ENCODE assay signal across 1 cellular context in genomic region chr19:44499962-44500949, GRCh38.
A peak's percentile ranks its signal among the peaks of the same experiment; 100 is the strongest.
TF ChIP-seq lines count a peak whose summit lies in the region.

Gene ZNF180, minus strand, starts transcription at chr19:44500522. Its CDS starts 3,188 bp downstream, at chr19:44497334.

TF ChIP-seq in HepG2, 621 proteins besides CTCF, POLR2A, EP300 and RAD21 (continued from another document and continues in another):
- TF ChIP-seq ZBTB40 (IDR thresholded peaks at IDR 0.05) (peak; percentile 37; the same call in 1 of the 2 replicates), ZBTB40 (CRISPR knock-in tag; IDR thresholded peaks at IDR 0.05) (peak; percentile 86), HNRNPUL1 (IDR thresholded peaks at IDR 0.05; ENCODE audit: low read depth, low read length) (no peak), ZC3H4 (CRISPR knock-in tag; IDR thresholded peaks at IDR 0.05; ENCODE audit: borderline replicate concordance) (peak; percentile 51; the same call in 1 of the 2 replicates), SP140L (CRISPR knock-in tag; IDR thresholded peaks at IDR 0.05; ENCODE audit: borderline replicate concordance) (no peak; the same call in 1 of the 2 replicates), ZFP1 (CRISPR knock-in tag; IDR thresholded peaks at IDR 0.05) (0 out of 2 replicates have a peak, but pooled peaks have one; percentile 30), RCOR2 (CRISPR knock-in tag; IDR thresholded peaks at IDR 0.05) (0 out of 2 replicates have a peak, but pooled peaks have one; percentile 34), ZNF18 (CRISPR knock-in tag; IDR thresholded peaks at IDR 0.05; ENCODE audit: insufficient replicate concordance) (no peak), SALL2 (CRISPR knock-in tag; IDR thresholded peaks at IDR 0.05) (peak; percentile 94), ETV6 (CRISPR knock-in tag; conservative IDR thresholded peaks at IDR 0.05) (no peak; the same call in 1 of the 2 replicates), HNRNPL (IDR thresholded peaks at IDR 0.05; ENCODE audit: low read depth, low read length) (peak; percentile 55; the same call in 1 of the 2 replicates), PHF5A (CRISPR knock-in tag; IDR thresholded peaks at IDR 0.05; ENCODE audit: low read depth, unreplicated experiment) (no peak), ZFP90 (CRISPR knock-in tag; IDR thresholded peaks at IDR 0.05; ENCODE audit: borderline replicate concordance) (peak; percentile 88; the same call in 1 of the 2 replicates), SRSF1 (optimal IDR thresholded peaks at IDR 0.05; ENCODE audit: low read depth, low read length) (no peak), WIZ (CRISPR knock-in tag; IDR thresholded peaks at IDR 0.05) (peak; percentile 82), ZNF24 (IDR thresholded peaks at IDR 0.05) (no peak), ZNF280B (CRISPR knock-in tag; IDR thresholded peaks at IDR 0.05; ENCODE audit: borderline replicate concordance) (peak; percentile 76; the same call in 1 of the 2 replicates), HDAC6 (IDR thresholded peaks at IDR 0.05; ENCODE audit: low read depth, low read length) (no peak), SMAD3 (CRISPR knock-in tag; IDR thresholded peaks at IDR 0.05) (peak; percentile 71), ZNF674 (CRISPR knock-in tag; IDR thresholded peaks at IDR 0.05; ENCODE audit: low read depth) (no peak), ZNF124 (CRISPR knock-in tag; IDR thresholded peaks at IDR 0.05) (peak; percentile 95), ZBTB8A (CRISPR knock-in tag; IDR thresholded peaks at IDR 0.05; ENCODE audit: borderline replicate concordance, low read depth) (no peak), KMT2A (CRISPR knock-in tag; IDR thresholded peaks at IDR 0.05) (peak; percentile 94), ZNF800 (CRISPR knock-in tag; IDR thresholded peaks at IDR 0.05) (peak; percentile 73; the same call in 1 of the 2 replicates), NCOR1 (IDR thresholded peaks at IDR 0.05; ENCODE audit: borderline replicate concordance, low read length) (no peak), TBL1XR1 (IDR thresholded peaks at IDR 0.05; ENCODE audit: borderline replicate concordance, low read length, partially characterized antibody) (no peak), TBX2 (CRISPR knock-in tag; IDR thresholded peaks at IDR 0.05; ENCODE audit: borderline replicate concordance) (peak; percentile 81), SP5 (CRISPR knock-in tag; IDR thresholded peaks at IDR 0.05; ENCODE audit: borderline replicate concordance, low read depth) (no peak; the same call in 1 of the 2 replicates), YEATS4 (CRISPR knock-in tag; IDR thresholded peaks at IDR 0.05; ENCODE audit: borderline replicate concordance) (peak; percentile 91), KDM3A (CRISPR knock-in tag; IDR thresholded peaks at IDR 0.05; ENCODE audit: low read depth) (peak; percentile 69; the same call in 1 of the 2 replicates), ZFP36L2 (CRISPR knock-in tag; IDR thresholded peaks at IDR 0.05) (no peak), ZMAT3 (CRISPR knock-in tag; conservative IDR thresholded peaks at IDR 0.05) (peak; percentile 93), ZNF737 (CRISPR knock-in tag; IDR thresholded peaks at IDR 0.05; ENCODE audit: borderline replicate concordance) (peak; percentile 69; the same call in 1 of the 2 replicates), AGO2 (optimal IDR thresholded peaks at IDR 0.05; ENCODE audit: low read depth, low read length) (peak; percentile 85), SMC3 (IDR thresholded peaks at IDR 0.05; ENCODE audit: low read length) (no peak), ATF4 (CRISPR knock-in tag; IDR thresholded peaks at IDR 0.05) (peak in 1 of 2 experiments; percentile 14; a peak in 1 of 4 replicates), RFX5 (IDR thresholded peaks at IDR 0.05; ENCODE audit: low read depth, low read length) (no peak), FOXC1 (CRISPR knock-in tag; IDR thresholded peaks at IDR 0.05; ENCODE audit: borderline replicate concordance) (peak; percentile 93; the same call in 1 of the 2 replicates), XRCC5 (optimal IDR thresholded peaks at IDR 0.05; ENCODE audit: low read length) (peak; percentile 92), ZNF281 (CRISPR knock-in tag; IDR thresholded peaks at IDR 0.05; ENCODE audit: borderline replicate concordance) (no peak), GRHL1 (CRISPR knock-in tag; conservative IDR thresholded peaks at IDR 0.05) (no peak), ZNF556 (CRISPR knock-in tag; IDR thresholded peaks at IDR 0.05; ENCODE audit: borderline replicate concordance) (0 out of 2 replicates have a peak, but pooled peaks have one; percentile 75)
